In the genomic region with DNA sequence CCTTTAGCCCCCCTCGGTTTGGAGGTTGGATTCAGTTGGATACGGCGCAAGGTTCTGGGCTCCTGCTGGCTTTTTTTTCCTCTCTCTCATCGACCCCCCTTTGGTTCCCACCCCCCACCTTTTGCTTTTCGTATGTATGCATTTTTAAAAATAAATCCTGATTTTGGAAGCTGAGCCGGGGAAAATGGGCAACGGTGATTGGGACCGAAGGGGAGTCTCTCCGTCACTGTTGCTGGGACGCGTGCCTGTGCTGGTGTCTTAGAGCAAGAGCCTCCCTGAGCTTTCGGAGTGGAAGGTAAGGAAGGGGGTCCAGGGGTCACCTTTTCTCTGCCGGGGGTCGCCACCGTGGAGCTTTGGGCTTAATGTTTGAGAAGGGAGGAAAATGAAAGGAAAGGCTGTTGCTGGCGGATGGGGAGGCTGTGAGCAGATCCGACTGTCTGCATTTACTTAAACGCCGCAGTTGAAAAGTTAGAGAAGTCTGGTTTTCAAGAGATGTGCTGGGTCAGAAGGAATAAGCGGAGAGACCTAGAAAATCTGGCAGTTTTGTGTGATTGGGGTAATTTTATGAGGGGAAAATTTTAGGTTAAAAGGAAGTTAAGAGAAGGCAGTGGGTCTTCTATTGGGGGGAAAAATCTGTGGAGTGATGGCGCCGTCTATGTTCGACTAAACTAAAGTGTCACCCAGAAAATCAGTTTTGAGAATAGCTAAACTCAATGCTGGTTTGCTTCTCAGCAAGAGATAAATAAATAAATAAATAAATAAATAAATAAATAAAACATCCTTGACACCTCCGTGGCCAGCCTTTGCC, we compare ENCODE assay signal across 8 cellular contexts. TPM values are rescaled to one million over a fixed set of nuclear protein-coding genes. Genes with fewer than 3 reads are reported as not detected.
DNase-seq lines count a peak whose midpoint lies in the region; ATAC-seq and TF ChIP-seq lines count a peak whose summit lies in the region.

No MANE protein-coding gene starts in this region.

- no peaks in the 10 kb centered on the region for H3K9me3 ChIP-seq in Karpas-422 (ENCODE audit: low read length)

- no peak overlapping the region for H3K27ac ChIP-seq in Karpas-422 (ENCODE audit: low read length)

- no peaks in the 10 kb centered on the region for H4K20me1 ChIP-seq in Karpas-422 (ENCODE audit: insufficient read depth, low read depth, low read length)

- H3K79me2 ChIP-seq in Karpas-422 (ENCODE audit: low read length): no peaks in the 10 kb centered on the region

- peak overlapping the region; percentile 94 to 100 for H3K4me3 Mint-ChIP-seq in CD14-positive monocyte

- no peak for DNase-seq in CD14-positive monocyte (ENCODE audit: low spot score)
- DNase-seq in HFF-Myc (ENCODE audit: extremely low read depth, low read depth): no peak
- peak; percentile 20 for DNase-seq in activated T-cell treated with anti-CD3 and anti-CD28 coated beads, Interleukin-2, amount 50 U/mL, for 48 hours
- DNase-seq in left ventricle myocardium superior: peak; percentile 41
- DNase-seq in retina: peak; percentile 85
- no peak for DNase-seq in Karpas-422

- no peak overlapping the region for H3K4me2 ChIP-seq in Karpas-422 (ENCODE audit: low read depth, low read length, poor library complexity, severe bottlenecking)

- intact Hi-C loops in CD14-positive monocyte (cut with micrococcal nuclease): no loop called here
- intact Hi-C loops in left ventricle myocardium superior (cut with micrococcal nuclease): loop anchor here (5.0 kb wide), 1 partner anchor 141 kb away; no protein-coding TSS in a partner anchor

- peak; percentile 25 for ATAC-seq in left ventricle myocardium superior
- ATAC-seq in GM21381 (IDR thresholded peaks at IDR 0.05; ENCODE audit: unreplicated experiment): no peak
- no peak for ATAC-seq in HG03108 (IDR thresholded peaks at IDR 0.05; ENCODE audit: unreplicated experiment)

- H3K36me3 Mint-ChIP-seq in CD14-positive monocyte: peaks cover 0 to 5% of the 10 kb centered on the region in 2 donors

- no peak overlapping the region for H3K9ac ChIP-seq in Karpas-422 (ENCODE audit: low read length)

- no peaks in the 10 kb centered on the region for H3K27me3 ChIP-seq in Karpas-422 (ENCODE audit: low read length)

- H3K4me3 ChIP-seq in HFF-Myc (replicated peaks; ENCODE audit: low read depth, low read length): peak overlapping the region; percentile 39
- no peak overlapping the region for H3K4me3 ChIP-seq in Karpas-422 (ENCODE audit: low read length)

- TF ChIP-seq CTCF in CD14-positive monocyte (IDR thresholded peaks at IDR 0.05) (no peak), HFF-Myc (IDR thresholded peaks at IDR 0.05; ENCODE audit: low read depth, low read length, missing control alignments) (no peak)

- peaks cover 0 to 13% (median 0%) of the 10 kb centered on the region in 7 donors for H3K9me3 Mint-ChIP-seq in CD14-positive monocyte

- peak overlapping the region in 5 of 7 donors; percentile 7 to 52 (median 41) for H3K27ac Mint-ChIP-seq in CD14-positive monocyte

- H2AFZ ChIP-seq in Karpas-422 (ENCODE audit: low read length): no peak overlapping the region

- H3K4me1 Mint-ChIP-seq in CD14-positive monocyte: peaks cover 51% of the 10 kb centered on the region

- no peaks in the 10 kb centered on the region for H3K4me1 ChIP-seq in Karpas-422 (ENCODE audit: low read length)

- H3K27me3 Mint-ChIP-seq in CD14-positive monocyte (ENCODE audit: low read depth in 3 of 3): peaks cover 37 to 62% (median 52%) of the 10 kb centered on the region in 3 donors

- H3K36me3 ChIP-seq in Karpas-422 (ENCODE audit: insufficient read depth, low read length): no peaks in the 10 kb centered on the region

- no peaks in the 10 kb centered on the region for H3K9me2 ChIP-seq in Karpas-422 (replicated peaks; ENCODE audit: insufficient read depth, low read length)

RNA-seq across cellular contexts. Expression of gene ADGRB3, which starts 0.8 kb away (rescaled TPM):
- under 1 TPM; 0.05 to 0.23 TPM for polyA plus RNA-seq in CD14-positive monocyte
- 0.89 TPM for total RNA-seq in left ventricle myocardium superior
- total RNA-seq in Karpas-422 (2014; rRNA removed; shearing (Covaris generic); ENCODE audit: low replicate concordance): not detected in 2 replicates

Comparison
In these comparisons a context has a peak if more than half of its experiments do, and no peak if none do; other contexts are left out.
1. DNase-seq: peak in activated T-cell treated with anti-CD3 and anti-CD28 coated beads, Interleukin-2, amount 50 U/mL, for 48 hours (2 of 2), left ventricle myocardium superior (single experiment) and retina (single experiment); none in CD14-positive monocyte (single experiment), HFF-Myc (single experiment) and Karpas-422 (single experiment).